Comparison of ENCODE assay signal across 22 cellular contexts in genomic region chr1:44024031-44024902, GRCh38. TPM values are rescaled to one million over a fixed set of nuclear protein-coding genes. Genes with fewer than 3 reads are reported as not detected.
DNase-seq lines count a peak whose midpoint lies in the region; ATAC-seq and TF ChIP-seq lines count a peak whose summit lies in the region.
"Had no signal": no experiment of that assay in that cellular context is flagged by ENCODE, and none has a peak within 500 bp of the region (broad histone marks: within the 10 kb centered on the region; RNA-seq: fewer than 3 reads in every experiment).

No MANE protein-coding gene starts in this region.

- no peak for TF ChIP-seq CTCF in breast epithelium (IDR thresholded peaks at IDR 0.05)

- no peaks in the 10 kb centered on the region for H3K4me1 ChIP-seq in breast epithelium
- H3K4me1 ChIP-seq: Caco-2, prostate gland had no signal

- DNase-seq in left ventricle myocardium superior (peak; percentile 20), left cardiac atrium (no peak), breast epithelium (ENCODE audit: low spot score in 2 of 2) (no peak), RKO (ENCODE audit: low spot score) (no peak)
- no peak for DNase-seq in stimulated activated naive B cell treated with anti-CD40 and anti-IgM and Interleukin-4, amounts not matched to agents 10 μg/mL and 1 μg/mL and 100 μg/mL, for 72 hours
- DNase-seq: activated CD4-positive, alpha-beta T cell treated with anti-CD3 and anti-CD28 coated beads for 48 hours; activated naive CD4-positive, alpha-beta T cell treated with anti-CD3 and anti-CD28 coated beads, Interleukin-2, amount 10 ng/mL, durations not matched to agents 7 days and 5 days; activated T-cell treated with anti-CD3 and anti-CD28 coated beads, Interleukin-2, amount 50 U/mL, for 48 hours; head of caudate nucleus; NCI-H1105; NCI-H2029 treated with DMSO at 0.1 percent for 48 hours; NCI-H226; NCI-H774; OCI-M1; substantia nigra; upper lobe of right lung had no signal

- peak overlapping the region; percentile 33 to 49 for H3K27ac ChIP-seq in breast epithelium
- H3K27ac ChIP-seq: BLaER1, cardiac muscle cell, prostate gland, upper lobe of right lung had no signal

- no peaks in the 10 kb centered on the region for H3K36me3 ChIP-seq in breast epithelium
- H3K36me3 ChIP-seq: cardiac muscle cell, prostate gland, upper lobe of right lung had no signal

- intact Hi-C loops in left ventricle myocardium superior (cut with micrococcal nuclease): no loop called here
- intact Hi-C loops in left cardiac atrium (cut with DNase I): no loop called here
- intact Hi-C loops in breast epithelium (cut with DNase I; ENCODE audit: low total_unique reads): no loop called here

- no peak for TF ChIP-seq POLR2A in breast epithelium (IDR thresholded peaks at IDR 0.05)

- H3K4me3 Mint-ChIP-seq in stimulated activated naive B cell treated with anti-CD40 and anti-IgM and Interleukin-4, amounts not matched to agents 10 μg/mL and 1 μg/mL and 100 μg/mL, for 72 hours: no peak overlapping the region
- H3K4me3 Mint-ChIP-seq: activated naive CD4-positive, alpha-beta T cell treated with anti-CD3 and anti-CD28 coated beads, Interleukin-2, amount 10 ng/mL, durations not matched to agents 7 days and 5 days had no signal

- peaks cover 15 to 19% of the 10 kb centered on the region in 2 donors for H3K4me1 Mint-ChIP-seq in stimulated activated naive B cell treated with anti-CD40 and anti-IgM and Interleukin-4, amounts not matched to agents 10 μg/mL and 1 μg/mL and 100 μg/mL, for 72 hours

- H3K9me3 ChIP-seq in breast epithelium: no peaks in the 10 kb centered on the region
- H3K9me3 ChIP-seq: BLaER1, Caco-2, prostate gland, upper lobe of right lung had no signal

- H3K27me3 Mint-ChIP-seq in stimulated activated naive B cell treated with anti-CD40 and anti-IgM and Interleukin-4, amounts not matched to agents 10 μg/mL and 1 μg/mL and 100 μg/mL, for 72 hours: no peaks in the 10 kb centered on the region
- H3K27me3 Mint-ChIP-seq: activated naive CD4-positive, alpha-beta T cell treated with anti-CD3 and anti-CD28 coated beads, Interleukin-2, amount 10 ng/mL, durations not matched to agents 7 days and 5 days had no signal

- H3K9me3 Mint-ChIP-seq in stimulated activated naive B cell treated with anti-CD40 and anti-IgM and Interleukin-4, amounts not matched to agents 10 μg/mL and 1 μg/mL and 100 μg/mL, for 72 hours: no peaks in the 10 kb centered on the region
- H3K9me3 Mint-ChIP-seq: activated naive CD4-positive, alpha-beta T cell treated with anti-CD3 and anti-CD28 coated beads, Interleukin-2, amount 10 ng/mL, durations not matched to agents 7 days and 5 days had no signal

- H3K27ac Mint-ChIP-seq in stimulated activated naive B cell treated with anti-CD40 and anti-IgM and Interleukin-4, amounts not matched to agents 10 μg/mL and 1 μg/mL and 100 μg/mL, for 72 hours: peak overlapping the region; percentile 51
- H3K27ac Mint-ChIP-seq: activated naive CD4-positive, alpha-beta T cell treated with anti-CD3 and anti-CD28 coated beads, Interleukin-2, amount 10 ng/mL, durations not matched to agents 7 days and 5 days had no signal

- H3K4me3 ChIP-seq in breast epithelium: no peak overlapping the region
- H3K4me3 ChIP-seq: BLaER1, cardiac muscle cell, prostate gland, upper lobe of right lung had no signal

- ATAC-seq in left ventricle myocardium superior: no peak
- ATAC-seq in left cardiac atrium: no peak
- ATAC-seq in stimulated activated naive B cell treated with anti-CD40 and anti-IgM and Interleukin-4, amounts not matched to agents 10 μg/mL and 1 μg/mL and 100 μg/mL, for 72 hours (replicated peaks): no peak
- no peak for ATAC-seq in GM21423 (IDR thresholded peaks at IDR 0.05; ENCODE audit: unreplicated experiment)
- ATAC-seq: left colon, upper lobe of right lung had no signal

- no peaks in the 10 kb centered on the region for H3K27me3 ChIP-seq in breast epithelium
- H3K27me3 ChIP-seq: BLaER1, cardiac muscle cell, upper lobe of right lung had no signal

- H3K36me3 Mint-ChIP-seq in stimulated activated naive B cell treated with anti-CD40 and anti-IgM and Interleukin-4, amounts not matched to agents 10 μg/mL and 1 μg/mL and 100 μg/mL, for 72 hours: no peaks in the 10 kb centered on the region
- H3K36me3 Mint-ChIP-seq: activated naive CD4-positive, alpha-beta T cell treated with anti-CD3 and anti-CD28 coated beads, Interleukin-2, amount 10 ng/mL, durations not matched to agents 7 days and 5 days had no signal

RNA-seq across cellular contexts. Expression of gene SLC6A9, which starts 7.0 kb away (rescaled TPM):
- 1.6 TPM for total RNA-seq in left ventricle myocardium superior
- total RNA-seq in left cardiac atrium: 1 to 10 TPM; 1.3 to 3.1 TPM
- total RNA-seq in breast epithelium: 1 to 10 TPM in 2 of 3 donors, under 1 TPM in 1; 0.32 to 5.1 (median 3.9) TPM

RNA-seq across cellular contexts. Expression of gene CCDC24, which starts 32.9 kb away (rescaled TPM):
- total RNA-seq in left ventricle myocardium superior (1.0 TPM), left cardiac atrium (1 to 10 TPM; 1.8 to 2.2 TPM), breast epithelium (10 to 100 TPM in 2 of 3 donors, 1 to 10 TPM in 1; 5.4 to 12.5 (median 12.3) TPM)

RNA-seq across cellular contexts. Expression of gene B4GALT2, which starts 45.3 kb away (rescaled TPM):
- total RNA-seq in left ventricle myocardium superior: 35.6 TPM
- 10 to 100 TPM; 35.5 to 44.2 TPM for total RNA-seq in left cardiac atrium
- 10 to 100 TPM; 19.8 to 49.9 (median 37.0) TPM for total RNA-seq in breast epithelium

RNA-seq across cellular contexts. Expression of gene ATP6V0B, which starts 49.5 kb away (rescaled TPM):
- 89.6 TPM for total RNA-seq in left ventricle myocardium superior
- total RNA-seq in left cardiac atrium: 100 to 1,000 TPM in 1 of 2 donors, 10 to 100 TPM in 1; 96.5 to 113 TPM
- total RNA-seq in breast epithelium: 100 to 1,000 TPM; 131 to 156 (median 155) TPM

RNA-seq across cellular contexts. Expression of gene DPH2, which starts 54.5 kb away (rescaled TPM):
- total RNA-seq in left ventricle myocardium superior (13.3 TPM), left cardiac atrium (10 to 100 TPM; 14.1 to 20.9 TPM), breast epithelium (10 to 100 TPM; 16.2 to 22.0 (median 18.3) TPM)
